In the genomic region with DNA sequence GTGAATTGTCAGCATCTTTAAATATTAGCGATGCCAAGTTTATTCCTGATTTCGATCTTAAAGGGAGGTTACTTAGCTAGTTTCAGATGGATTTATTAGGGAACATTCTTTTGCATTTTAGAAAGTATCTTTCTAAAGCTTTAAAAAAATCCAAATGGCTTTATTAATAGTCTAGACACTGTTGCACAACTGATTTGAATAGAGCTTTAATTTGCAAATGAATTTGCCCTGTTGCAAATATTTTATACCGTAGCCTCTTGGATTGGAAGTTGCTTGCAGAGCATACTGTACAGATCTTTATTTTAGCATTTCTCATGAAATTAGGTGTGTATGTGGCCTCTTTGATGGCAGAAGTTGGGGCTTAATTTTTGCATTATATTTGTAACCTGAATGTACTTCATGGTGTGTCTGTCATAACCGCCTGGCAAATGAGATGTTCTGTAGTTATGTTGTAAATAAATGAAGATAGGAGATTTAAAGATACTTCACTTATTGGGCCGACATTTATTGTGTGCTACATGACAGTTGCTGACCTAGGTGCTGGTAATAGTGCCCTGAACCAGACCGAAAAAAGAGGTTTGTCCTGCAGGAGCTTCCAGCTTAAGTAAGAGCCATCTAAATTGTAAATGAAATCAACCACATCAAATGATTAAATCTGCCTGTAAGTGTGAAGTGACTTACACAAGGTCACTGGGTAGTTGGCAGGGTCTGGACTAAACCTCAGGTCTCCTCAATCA, we compare ENCODE assay signal across 11 cellular contexts. TPM values are rescaled to one million over a fixed set of nuclear protein-coding genes. Genes with fewer than 3 reads are reported as not detected.
DNase-seq lines count a peak whose midpoint lies in the region; ATAC-seq and TF ChIP-seq lines count a peak whose summit lies in the region.
"Had no signal": no experiment of that assay in that cellular context is flagged by ENCODE, and none has a peak within 500 bp of the region (broad histone marks: within the 10 kb centered on the region; RNA-seq: fewer than 3 reads in every experiment).

No MANE protein-coding gene starts in this region.

- H3K4me1 Mint-ChIP-seq in activated B cell treated with CpG ODN at 0.5 μM for 24 hours = peaks cover 55% of the 10 kb centered on the region

- peak overlapping the region in 3 of 5 donors; percentile 31 to 100 (median 98) for H3K9ac ChIP-seq in subcutaneous abdominal adipose tissue (ENCODE audit: low read length in 5 of 5)

- no peak for ATAC-seq in heart right ventricle
- ATAC-seq in activated B cell treated with CpG ODN at 0.5 μM for 24 hours (ENCODE audit: low read depth) = no peak
- no peak for ATAC-seq in foreskin keratinocyte
- ATAC-seq in GM18858 (IDR thresholded peaks at IDR 0.05; ENCODE audit: unreplicated experiment) = no peak

- peak overlapping the region; percentile 99 for H3K4me3 Mint-ChIP-seq in activated B cell treated with CpG ODN at 0.5 μM for 24 hours

- H3K4me3 ChIP-seq in cardiac muscle cell (peak overlapping the region; percentile 87), heart right ventricle (peak overlapping the region in 5 of 10 donors; percentile 66 to 92 (median 80)), subcutaneous abdominal adipose tissue (ENCODE audit: low read depth in 1 of 5, low read length in 5 of 5) (peak overlapping the region in 3 of 5 donors; percentile 24 to 93 (median 91))

- H3K9me3 Mint-ChIP-seq in activated B cell treated with CpG ODN at 0.5 μM for 24 hours = no peaks in the 10 kb centered on the region

- H3K4me1 ChIP-seq in cardiac muscle cell (ENCODE audit: low read depth) (peaks cover 18% of the 10 kb centered on the region), heart right ventricle (peaks cover 4 to 52% (median 29%) of the 10 kb centered on the region in 9 donors), foreskin keratinocyte (no peaks in the 10 kb centered on the region), subcutaneous abdominal adipose tissue (ENCODE audit: control insufficient read depth in 5 of 5, insufficient read depth in 5 of 5, low read length in 5 of 5) (peaks cover 4 to 31% (median 22%) of the 10 kb centered on the region in 5 donors)
- H3K4me1 ChIP-seq: prostate gland had no signal

- intact Hi-C loops in heart right ventricle (cut with DNase I) (loop anchor here in 1 of 10 donors (10.0 kb wide), 1 partner anchor 244 kb away; a partner anchor contains a TSS), activated B cell treated with CpG ODN at 0.5 μM for 24 hours (cut with micrococcal nuclease) (loop anchor here (10.0 kb wide), 1 partner anchor 614 kb away; a partner anchor contains a TSS)

- TF ChIP-seq CTCF in cardiac muscle cell (IDR thresholded peaks at IDR 0.05; ENCODE audit: low read depth, low read length) (no peak), heart right ventricle (IDR thresholded peaks at IDR 0.05) (no peak), activated B cell treated with CpG ODN at 0.5 μM for 24 hours (IDR thresholded peaks at IDR 0.05) (no peak), foreskin keratinocyte (conservative IDR thresholded peaks at IDR 0.05) (no peak)

- CTCF ChIA-PET in activated B cell treated with CpG ODN at 0.5 μM for 24 hours (lab: Charles Lee) = no interaction called here

- H3K27me3 Mint-ChIP-seq in activated B cell treated with CpG ODN at 0.5 μM for 24 hours = no peaks in the 10 kb centered on the region

- H3K9me3 ChIP-seq in cardiac muscle cell (ENCODE audit: low read depth) (no peaks in the 10 kb centered on the region), heart right ventricle (no peaks in the 10 kb centered on the region), subcutaneous abdominal adipose tissue (ENCODE audit: control insufficient read depth in 5 of 5, low read length in 5 of 5) (no peaks in the 10 kb centered on the region)
- H3K9me3 ChIP-seq: prostate gland, tibial nerve had no signal

- peaks cover 15% of the 10 kb centered on the region for H3K36me3 Mint-ChIP-seq in activated B cell treated with CpG ODN at 0.5 μM for 24 hours (ENCODE audit: low read depth)

- H3K27ac Mint-ChIP-seq in activated B cell treated with CpG ODN at 0.5 μM for 24 hours = no peak overlapping the region

- POLR2A ChIA-PET in activated B cell treated with CpG ODN at 0.5 μM for 24 hours (lab: Charles Lee) = no interaction called here

- H3K27ac ChIP-seq in cardiac muscle cell = no peak overlapping the region
- no peak overlapping the region for H3K27ac ChIP-seq in heart right ventricle
- peak overlapping the region; percentile 88 for H3K27ac ChIP-seq in foreskin keratinocyte
- H3K27ac ChIP-seq in subcutaneous abdominal adipose tissue (ENCODE audit: low read depth, low read length) = no peak overlapping the region
- H3K27ac ChIP-seq: prostate gland, tibial nerve had no signal

- DNase-seq in cardiac muscle cell (ENCODE audit: low read depth in 1 of 2, low spot score in 1 of 2) = no peak
- no peak for DNase-seq in heart right ventricle
- no peak for DNase-seq in activated B cell treated with CpG ODN at 0.5 μM for 24 hours
- no peak for DNase-seq in foreskin keratinocyte
- DNase-seq in NCI-H187 treated with DMSO at 0.1 percent for 48 hours (lab: John Stamatoyannopoulos, UW) = no peak
- no peak for DNase-seq in NK-92 (lab: John Stamatoyannopoulos, UW; ENCODE audit: unreplicated experiment)
- DNase-seq: T-helper 9 cell had no signal

- H3K27me3 ChIP-seq in cardiac muscle cell (no peaks in the 10 kb centered on the region), heart right ventricle (no peaks in the 10 kb centered on the region), foreskin keratinocyte (no peaks in the 10 kb centered on the region), subcutaneous abdominal adipose tissue (ENCODE audit: control insufficient read depth in 5 of 5, insufficient read depth in 4 of 5, low read length in 5 of 5) (no peaks in the 10 kb centered on the region)
- H3K27me3 ChIP-seq: tibial nerve had no signal

- H3K36me3 ChIP-seq in cardiac muscle cell (no peaks in the 10 kb centered on the region), heart right ventricle (no peaks in the 10 kb centered on the region), subcutaneous abdominal adipose tissue (ENCODE audit: control insufficient read depth in 5 of 5, insufficient read depth in 5 of 5, low read length in 5 of 5) (no peaks in the 10 kb centered on the region)
- H3K36me3 ChIP-seq: prostate gland, tibial nerve had no signal

- 73 to 74% methylated on average over 6 of the region's 6 CpGs for WGBS in heart right ventricle, 2 donors

RNA-seq across cellular contexts. Expression of a gene that starts 1.8 kb away (rescaled TPM):
- 48.0 and 122 TPM in 2 replicates for total RNA-seq in cardiac muscle cell
- 80.8 and 118 TPM in 2 replicates for polyA plus RNA-seq in cardiac muscle cell
- total RNA-seq in heart right ventricle = 10 to 100 TPM; 16.9 to 26.6 (median 21.1) TPM
- 10 to 100 TPM; 11.2 to 59.2 TPM for polyA plus RNA-seq in heart right ventricle
- 107 and 114 TPM in 2 replicates for total RNA-seq in activated B cell treated with CpG ODN at 0.5 μM for 24 hours
- 59.0 and 68.1 TPM in 2 replicates for total RNA-seq in foreskin keratinocyte
- 26.4 and 33.1 TPM in 2 replicates for polyA plus RNA-seq in foreskin keratinocyte
